In genomic region chr1:84959294-84959693, GRCh38 we compare ENCODE assay signal across 12 cellular contexts. TPM values are rescaled to one million over a fixed set of nuclear protein-coding genes. Genes with fewer than 3 reads are reported as not detected.
DNase-seq lines count a peak whose midpoint lies in the region; ATAC-seq and TF ChIP-seq lines count a peak whose summit lies in the region.
"Had no signal": no experiment of that assay in that cellular context is flagged by ENCODE, and none has a peak within 500 bp of the region (broad histone marks: within the 10 kb centered on the region; RNA-seq: fewer than 3 reads in every experiment).

No MANE protein-coding gene starts in this region.

- CTCF ChIA-PET in PC-3 (lab: Charles Lee): no interaction called here

- H3K4me1 ChIP-seq in foreskin keratinocyte: no peaks in the 10 kb centered on the region
- H3K4me1 ChIP-seq in PC-3 (ENCODE audit: insufficient read depth, low read length): no peaks in the 10 kb centered on the region; the same call in 1 of the 2 replicates
- H3K4me1 ChIP-seq: psoas muscle had no signal

- H3F3A ChIP-seq in PC-3 (ENCODE audit: low read length, unreplicated experiment): no peaks in the 10 kb centered on the region

- H2AFZ ChIP-seq in PC-3 (ENCODE audit: low read length): no peak overlapping the region

- H3K27ac ChIP-seq in foreskin keratinocyte: no peak overlapping the region
- H3K27ac ChIP-seq in PC-3 (ENCODE audit: low read length): no peak overlapping the region
- H3K27ac ChIP-seq: psoas muscle, RWPE1 had no signal

- H3K27me3 ChIP-seq in foreskin keratinocyte (no peaks in the 10 kb centered on the region), PC-3 (ENCODE audit: low read length) (no peaks in the 10 kb centered on the region)

- H3K9me3 Mint-ChIP-seq in central memory CD8-positive, alpha-beta T cell: no peaks in the 10 kb centered on the region

- H4K20me1 ChIP-seq in PC-3 (ENCODE audit: low read length): no peaks in the 10 kb centered on the region

- TF ChIP-seq CTCF in foreskin keratinocyte (conservative IDR thresholded peaks at IDR 0.05): no peak
- no peak for TF ChIP-seq CTCF in PC-3 (conservative IDR thresholded peaks at IDR 0.05; ENCODE audit: low read depth, low read length)

- no peak overlapping the region for H3K4me3 ChIP-seq in PC-3 (ENCODE audit: low read length)
- H3K4me3 ChIP-seq: psoas muscle had no signal

- H3K36me3 Mint-ChIP-seq in central memory CD8-positive, alpha-beta T cell (ENCODE audit: insufficient read depth): peaks cover 22% of the 10 kb centered on the region

- no peak for DNase-seq in central memory CD8-positive, alpha-beta T cell (ENCODE audit: low spot score in 2 of 2)
- DNase-seq in foreskin keratinocyte: no peak
- DNase-seq in RPMI8226: no peak
- DNase-seq in mucosa of gallbladder (ENCODE audit: low spot score): no peak
- DNase-seq in PC-3: no peak
- DNase-seq: amygdala, DMS153, psoas muscle had no signal

- H3K9me3 ChIP-seq in PC-3 (ENCODE audit: low read length): no peaks in the 10 kb centered on the region
- H3K9me3 ChIP-seq: psoas muscle had no signal

- ATAC-seq in GM18499 (IDR thresholded peaks at IDR 0.05; ENCODE audit: insufficient read depth, unreplicated experiment): peak; percentile 71
- ATAC-seq in GM21515 (IDR thresholded peaks at IDR 0.05; ENCODE audit: unreplicated experiment): peak; percentile 71
- peak; percentile 86 for ATAC-seq in HG03354 (IDR thresholded peaks at IDR 0.05; ENCODE audit: poor library complexity, severe bottlenecking, unreplicated experiment)
- ATAC-seq in central memory CD8-positive, alpha-beta T cell (replicated peaks; ENCODE audit: extremely low read depth, poor library complexity, severe bottlenecking): peak; percentile 94
- ATAC-seq in foreskin keratinocyte: no peak
- no peak; the same call in 1 of the 2 replicates for ATAC-seq in PC-3
- ATAC-seq: psoas muscle had no signal

- H3K4me2 ChIP-seq in PC-3 (ENCODE audit: low read length): no peak overlapping the region

- no peaks in the 10 kb centered on the region for H3K79me2 ChIP-seq in PC-3 (ENCODE audit: low read length)

- no TSS peak for BruUV-seq in PC-3 (replicated peaks; lab: Mats Ljungman, UMichigan)

- no peaks in the 10 kb centered on the region for H3K36me3 ChIP-seq in PC-3 (ENCODE audit: low read depth, low read length)

- H3K27ac Mint-ChIP-seq in central memory CD8-positive, alpha-beta T cell (ENCODE audit: low read depth): peak overlapping the region; percentile 26

- peaks cover 11% of the 10 kb centered on the region for H3K4me1 Mint-ChIP-seq in central memory CD8-positive, alpha-beta T cell

- no peak overlapping the region for H3K4me3 Mint-ChIP-seq in central memory CD8-positive, alpha-beta T cell

- no peaks in the 10 kb centered on the region for H3K9me2 ChIP-seq in PC-3 (replicated peaks; ENCODE audit: low read length)

- POLR2A ChIA-PET in PC-3 (lab: Charles Lee; ENCODE audit: unreplicated experiment): no interaction called here

- H3K27me3 Mint-ChIP-seq in central memory CD8-positive, alpha-beta T cell: no peaks in the 10 kb centered on the region

- no peak overlapping the region for H3K9ac ChIP-seq in PC-3 (ENCODE audit: low read length)

- intact Hi-C loops in PC-3 (cut with micrococcal nuclease): no loop called here

RNA-seq across cellular contexts. Expression of gene MCOLN2, which starts 37.6 kb away (rescaled TPM):
- total RNA-seq in foreskin keratinocyte: 1.8 and 2.5 TPM in 2 replicates
- polyA plus RNA-seq in foreskin keratinocyte: 0.76 and 0.95 TPM in 2 replicates
- total RNA-seq in mucosa of gallbladder: 1.8 TPM
- total RNA-seq in PC-3 (2014; rRNA removed): 11.7 and 24.6 TPM in 2 replicates

Comparison
In these comparisons a context has a peak if more than half of its experiments do, and no peak if none do; other contexts are left out.
1. ATAC-seq: peak in GM18499 (single experiment), GM21515 (single experiment), HG03354 (single experiment) and central memory CD8-positive, alpha-beta T cell (single experiment); none in foreskin keratinocyte (single experiment) and PC-3 (single experiment).